Comparison of ENCODE assay signal across 1 cellular context in genomic region chr22:19122752-19123492, GRCh38.
TF ChIP-seq lines count a peak whose summit lies in the region.

No MANE protein-coding gene starts in this region.

TF ChIP-seq in GM23338, 12 proteins besides CTCF, POLR2A, EP300 and RAD21 (continued from another document):
- TF ChIP-seq, protein P1, sequence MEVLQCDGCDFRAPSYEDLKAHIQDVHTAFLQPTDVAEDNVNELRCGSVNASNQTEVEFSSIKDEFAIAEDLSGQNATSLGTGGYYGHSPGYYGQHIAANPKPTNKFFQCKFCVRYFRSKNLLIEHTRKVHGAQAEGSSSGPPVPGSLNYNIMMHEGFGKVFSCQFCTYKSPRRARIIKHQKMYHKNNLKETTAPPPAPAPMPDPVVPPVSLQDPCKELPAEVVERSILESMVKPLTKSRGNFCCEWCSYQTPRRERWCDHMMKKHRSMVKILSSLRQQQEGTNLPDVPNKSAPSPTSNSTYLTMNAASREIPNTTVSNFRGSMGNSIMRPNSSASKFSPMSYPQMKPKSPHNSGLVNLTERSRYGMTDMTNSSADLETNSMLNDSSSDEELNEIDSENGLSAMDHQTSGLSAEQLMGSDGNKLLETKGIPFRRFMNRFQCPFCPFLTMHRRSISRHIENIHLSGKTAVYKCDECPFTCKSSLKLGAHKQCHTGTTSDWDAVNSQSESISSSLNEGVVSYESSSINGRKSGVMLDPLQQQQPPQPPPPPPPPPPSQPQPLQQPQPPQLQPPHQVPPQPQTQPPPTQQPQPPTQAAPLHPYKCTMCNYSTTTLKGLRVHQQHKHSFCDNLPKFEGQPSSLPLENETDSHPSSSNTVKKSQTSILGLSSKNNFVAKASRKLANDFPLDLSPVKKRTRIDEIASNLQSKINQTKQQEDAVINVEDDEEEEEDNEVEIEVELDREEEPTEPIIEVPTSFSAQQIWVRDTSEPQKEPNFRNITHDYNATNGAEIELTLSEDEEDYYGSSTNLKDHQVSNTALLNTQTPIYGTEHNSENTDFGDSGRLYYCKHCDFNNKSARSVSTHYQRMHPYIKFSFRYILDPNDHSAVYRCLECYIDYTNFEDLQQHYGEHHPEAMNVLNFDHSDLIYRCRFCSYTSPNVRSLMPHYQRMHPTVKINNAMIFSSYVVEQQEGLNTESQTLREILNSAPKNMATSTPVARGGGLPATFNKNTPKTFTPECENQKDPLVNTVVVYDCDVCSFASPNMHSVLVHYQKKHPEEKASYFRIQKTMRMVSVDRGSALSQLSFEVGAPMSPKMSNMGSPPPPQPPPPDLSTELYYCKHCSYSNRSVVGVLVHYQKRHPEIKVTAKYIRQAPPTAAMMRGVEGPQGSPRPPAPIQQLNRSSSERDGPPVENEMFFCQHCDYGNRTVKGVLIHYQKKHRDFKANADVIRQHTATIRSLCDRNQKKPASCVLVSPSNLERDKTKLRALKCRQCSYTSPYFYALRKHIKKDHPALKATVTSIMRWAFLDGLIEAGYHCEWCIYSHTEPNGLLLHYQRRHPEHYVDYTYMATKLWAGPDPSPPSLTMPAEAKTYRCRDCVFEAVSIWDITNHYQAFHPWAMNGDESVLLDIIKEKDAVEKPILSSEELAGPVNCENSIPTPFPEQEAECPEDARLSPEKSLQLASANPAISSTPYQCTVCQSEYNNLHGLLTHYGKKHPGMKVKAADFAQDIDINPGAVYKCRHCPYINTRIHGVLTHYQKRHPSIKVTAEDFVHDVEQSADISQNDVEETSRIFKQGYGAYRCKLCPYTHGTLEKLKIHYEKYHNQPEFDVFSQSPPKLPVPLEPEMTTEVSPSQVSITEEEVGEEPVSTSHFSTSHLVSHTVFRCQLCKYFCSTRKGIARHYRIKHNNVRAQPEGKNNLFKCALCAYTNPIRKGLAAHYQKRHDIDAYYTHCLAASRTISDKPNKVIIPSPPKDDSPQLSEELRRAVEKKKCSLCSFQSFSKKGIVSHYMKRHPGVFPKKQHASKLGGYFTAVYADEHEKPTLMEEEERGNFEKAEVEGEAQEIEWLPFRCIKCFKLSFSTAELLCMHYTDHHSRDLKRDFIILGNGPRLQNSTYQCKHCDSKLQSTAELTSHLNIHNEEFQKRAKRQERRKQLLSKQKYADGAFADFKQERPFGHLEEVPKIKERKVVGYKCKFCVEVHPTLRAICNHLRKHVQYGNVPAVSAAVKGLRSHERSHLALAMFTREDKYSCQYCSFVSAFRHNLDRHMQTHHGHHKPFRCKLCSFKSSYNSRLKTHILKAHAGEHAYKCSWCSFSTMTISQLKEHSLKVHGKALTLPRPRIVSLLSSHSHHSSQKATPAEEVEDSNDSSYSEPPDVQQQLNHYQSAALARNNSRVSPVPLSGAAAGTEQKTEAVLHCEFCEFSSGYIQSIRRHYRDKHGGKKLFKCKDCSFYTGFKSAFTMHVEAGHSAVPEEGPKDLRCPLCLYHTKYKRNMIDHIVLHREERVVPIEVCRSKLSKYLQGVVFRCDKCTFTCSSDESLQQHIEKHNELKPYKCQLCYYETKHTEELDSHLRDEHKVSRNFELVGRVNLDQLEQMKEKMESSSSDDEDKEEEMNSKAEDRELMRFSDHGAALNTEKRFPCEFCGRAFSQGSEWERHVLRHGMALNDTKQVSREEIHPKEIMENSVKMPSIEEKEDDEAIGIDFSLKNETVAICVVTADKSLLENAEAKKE (CRISPR knock-in tag; IDR thresholded peaks at IDR 0.05), result no peak
- TF ChIP-seq ZNF114 (CRISPR knock-in tag; IDR thresholded peaks at IDR 0.05) (no peak), EZH2 (IDR thresholded peaks at IDR 0.05; ENCODE audit: low read depth, unreplicated experiment) (no peak), REST (IDR thresholded peaks at IDR 0.05; ENCODE audit: unreplicated experiment) (no peak), ETS1 (IDR thresholded peaks at IDR 0.05) (no peak), EZH2phosphoT487 (IDR thresholded peaks at IDR 0.05; ENCODE audit: unreplicated experiment) (no peak), CREB1 (CRISPR knock-in tag; IDR thresholded peaks at IDR 0.05; ENCODE audit: low read depth) (no peak), STAT1 (IDR thresholded peaks at IDR 0.05; ENCODE audit: unreplicated experiment) (no peak)
